In genomic region chr6:28281288-28282064, GRCh38 we compare ENCODE assay signal across 1 cellular context.
TF ChIP-seq lines count a peak whose summit lies in the region.

TSS of gene PGBD1 (plus strand) at chr6:28281572. CDS start at chr6:28283814, 2,242 bp downstream.

TF ChIP-seq in HepG2, 621 proteins besides CTCF, POLR2A, EP300 and RAD21 (continued from another document and continues in another):
- TF ChIP-seq, protein P1, sequence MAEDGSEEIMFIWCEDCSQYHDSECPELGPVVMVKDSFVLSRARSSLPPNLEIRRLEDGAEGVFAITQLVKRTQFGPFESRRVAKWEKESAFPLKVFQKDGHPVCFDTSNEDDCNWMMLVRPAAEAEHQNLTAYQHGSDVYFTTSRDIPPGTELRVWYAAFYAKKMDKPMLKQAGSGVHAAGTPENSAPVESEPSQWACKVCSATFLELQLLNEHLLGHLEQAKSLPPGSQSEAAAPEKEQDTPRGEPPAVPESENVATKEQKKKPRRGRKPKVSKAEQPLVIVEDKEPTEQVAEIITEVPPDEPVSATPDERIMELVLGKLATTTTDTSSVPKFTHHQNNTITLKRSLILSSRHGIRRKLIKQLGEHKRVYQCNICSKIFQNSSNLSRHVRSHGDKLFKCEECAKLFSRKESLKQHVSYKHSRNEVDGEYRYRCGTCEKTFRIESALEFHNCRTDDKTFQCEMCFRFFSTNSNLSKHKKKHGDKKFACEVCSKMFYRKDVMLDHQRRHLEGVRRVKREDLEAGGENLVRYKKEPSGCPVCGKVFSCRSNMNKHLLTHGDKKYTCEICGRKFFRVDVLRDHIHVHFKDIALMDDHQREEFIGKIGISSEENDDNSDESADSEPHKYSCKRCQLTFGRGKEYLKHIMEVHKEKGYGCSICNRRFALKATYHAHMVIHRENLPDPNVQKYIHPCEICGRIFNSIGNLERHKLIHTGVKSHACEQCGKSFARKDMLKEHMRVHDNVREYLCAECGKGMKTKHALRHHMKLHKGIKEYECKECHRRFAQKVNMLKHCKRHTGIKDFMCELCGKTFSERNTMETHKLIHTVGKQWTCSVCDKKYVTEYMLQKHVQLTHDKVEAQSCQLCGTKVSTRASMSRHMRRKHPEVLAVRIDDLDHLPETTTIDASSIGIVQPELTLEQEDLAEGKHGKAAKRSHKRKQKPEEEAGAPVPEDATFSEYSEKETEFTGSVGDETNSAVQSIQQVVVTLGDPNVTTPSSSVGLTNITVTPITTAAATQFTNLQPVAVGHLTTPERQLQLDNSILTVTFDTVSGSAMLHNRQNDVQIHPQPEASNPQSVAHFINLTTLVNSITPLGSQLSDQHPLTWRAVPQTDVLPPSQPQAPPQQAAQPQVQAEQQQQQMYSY (CRISPR knock-in tag; IDR thresholded peaks at IDR 0.05) = no peak
- TF ChIP-seq HDAC1 (CRISPR knock-in tag; IDR thresholded peaks at IDR 0.05) (peak; percentile 69; the same call in 1 of the 2 replicates), HDAC2 (CRISPR knock-in tag; IDR thresholded peaks at IDR 0.05) (peak; percentile 73), CBFB (CRISPR knock-in tag; IDR thresholded peaks at IDR 0.05) (peak; percentile 89; the same call in 1 of the 2 replicates), HNRNPLL (IDR thresholded peaks at IDR 0.05; ENCODE audit: low read depth, low read length, poor library complexity, severe bottlenecking) (peak; percentile 98), POLR2AphosphoS5 (IDR thresholded peaks at IDR 0.05; ENCODE audit: low read depth, low read length) (peak; percentile 67), SMAD1 (CRISPR knock-in tag; IDR thresholded peaks at IDR 0.05; ENCODE audit: borderline replicate concordance, low read depth) (peak; percentile 53; the same call in 1 of the 2 replicates), PHF21A (CRISPR knock-in tag; IDR thresholded peaks at IDR 0.05) (peak; percentile 85), ZNF644 (CRISPR knock-in tag; IDR thresholded peaks at IDR 0.05; ENCODE audit: low read depth) (0 out of 2 replicates have a peak, but pooled peaks have one; percentile 20), ZNF83 (CRISPR knock-in tag; IDR thresholded peaks at IDR 0.05; ENCODE audit: borderline replicate concordance) (no peak; the same call in 1 of the 2 replicates), ZFX (CRISPR knock-in tag; IDR thresholded peaks at IDR 0.05; ENCODE audit: low read depth) (peak; percentile 69), ZSCAN20 (CRISPR knock-in tag; IDR thresholded peaks at IDR 0.05; ENCODE audit: borderline replicate concordance) (peak; percentile 83; the same call in 1 of the 2 replicates), ZNF142 (CRISPR knock-in tag; IDR thresholded peaks at IDR 0.05) (peak; percentile 43; the same call in 1 of the 2 replicates), ZNF451 (CRISPR knock-in tag; IDR thresholded peaks at IDR 0.05) (0 out of 2 replicates have a peak, but pooled peaks have one; percentile 45), ZNF253 (CRISPR knock-in tag; IDR thresholded peaks at IDR 0.05; ENCODE audit: borderline replicate concordance) (no peak), GLI4 (CRISPR knock-in tag; IDR thresholded peaks at IDR 0.05; ENCODE audit: borderline replicate concordance) (peak; percentile 76; the same call in 1 of the 2 replicates), ZNF704 (CRISPR knock-in tag; IDR thresholded peaks at IDR 0.05; ENCODE audit: borderline replicate concordance) (0 out of 2 replicates have a peak, but pooled peaks have one; percentile 29), AHDC1 (CRISPR knock-in tag; IDR thresholded peaks at IDR 0.05; ENCODE audit: borderline replicate concordance) (0 out of 2 replicates have a peak, but pooled peaks have one; percentile 63), ZNF891 (CRISPR knock-in tag; IDR thresholded peaks at IDR 0.05) (peak; percentile 74), ZNF557 (CRISPR knock-in tag; IDR thresholded peaks at IDR 0.05) (peak; percentile 46; the same call in 1 of the 2 replicates), ZSCAN31 (CRISPR knock-in tag; IDR thresholded peaks at IDR 0.05; ENCODE audit: low read depth) (peak; percentile 79), ZNF530 (CRISPR knock-in tag; IDR thresholded peaks at IDR 0.05; ENCODE audit: low read depth) (no peak), SSRP1 (CRISPR knock-in tag; IDR thresholded peaks at IDR 0.05) (0 out of 2 replicates have a peak, but pooled peaks have one; percentile 61), ZFP62 (CRISPR knock-in tag; IDR thresholded peaks at IDR 0.05) (no peak), KLF9 (CRISPR knock-in tag; IDR thresholded peaks at IDR 0.05; ENCODE audit: low read depth) (0 out of 2 replicates have a peak, but pooled peaks have one; percentile 64), HOXA5 (CRISPR knock-in tag; IDR thresholded peaks at IDR 0.05) (peak; percentile 89), TOPORS (CRISPR knock-in tag; IDR thresholded peaks at IDR 0.05) (peak; percentile 66; the same call in 1 of the 2 replicates), ZNF383 (CRISPR knock-in tag; IDR thresholded peaks at IDR 0.05; ENCODE audit: borderline replicate concordance) (0 out of 2 replicates have a peak, but pooled peaks have one; percentile 11), CENPX (CRISPR knock-in tag; IDR thresholded peaks at IDR 0.05) (no peak)
- TF ChIP-seq, protein P2, sequence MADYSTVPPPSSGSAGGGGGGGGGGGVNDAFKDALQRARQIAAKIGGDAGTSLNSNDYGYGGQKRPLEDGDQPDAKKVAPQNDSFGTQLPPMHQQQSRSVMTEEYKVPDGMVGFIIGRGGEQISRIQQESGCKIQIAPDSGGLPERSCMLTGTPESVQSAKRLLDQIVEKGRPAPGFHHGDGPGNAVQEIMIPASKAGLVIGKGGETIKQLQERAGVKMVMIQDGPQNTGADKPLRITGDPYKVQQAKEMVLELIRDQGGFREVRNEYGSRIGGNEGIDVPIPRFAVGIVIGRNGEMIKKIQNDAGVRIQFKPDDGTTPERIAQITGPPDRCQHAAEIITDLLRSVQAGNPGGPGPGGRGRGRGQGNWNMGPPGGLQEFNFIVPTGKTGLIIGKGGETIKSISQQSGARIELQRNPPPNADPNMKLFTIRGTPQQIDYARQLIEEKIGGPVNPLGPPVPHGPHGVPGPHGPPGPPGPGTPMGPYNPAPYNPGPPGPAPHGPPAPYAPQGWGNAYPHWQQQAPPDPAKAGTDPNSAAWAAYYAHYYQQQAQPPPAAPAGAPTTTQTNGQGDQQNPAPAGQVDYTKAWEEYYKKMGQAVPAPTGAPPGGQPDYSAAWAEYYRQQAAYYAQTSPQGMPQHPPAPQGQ (CRISPR knock-in tag; IDR thresholded peaks at IDR 0.05; ENCODE audit: borderline replicate concordance) = no peak
- TF ChIP-seq, protein P3, sequence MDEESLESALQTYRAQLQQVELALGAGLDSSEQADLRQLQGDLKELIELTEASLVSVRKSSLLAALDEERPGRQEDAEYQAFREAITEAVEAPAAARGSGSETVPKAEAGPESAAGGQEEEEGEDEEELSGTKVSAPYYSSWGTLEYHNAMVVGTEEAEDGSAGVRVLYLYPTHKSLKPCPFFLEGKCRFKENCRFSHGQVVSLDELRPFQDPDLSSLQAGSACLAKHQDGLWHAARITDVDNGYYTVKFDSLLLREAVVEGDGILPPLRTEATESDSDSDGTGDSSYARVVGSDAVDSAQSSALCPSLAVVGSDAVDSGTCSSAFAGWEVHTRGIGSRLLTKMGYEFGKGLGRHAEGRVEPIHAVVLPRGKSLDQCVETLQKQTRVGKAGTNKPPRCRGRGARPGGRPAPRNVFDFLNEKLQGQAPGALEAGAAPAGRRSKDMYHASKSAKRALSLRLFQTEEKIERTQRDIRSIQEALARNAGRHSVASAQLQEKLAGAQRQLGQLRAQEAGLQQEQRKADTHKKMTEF (CRISPR knock-in tag; IDR thresholded peaks at IDR 0.05) = peak; percentile 88
- TF ChIP-seq, protein P4, sequence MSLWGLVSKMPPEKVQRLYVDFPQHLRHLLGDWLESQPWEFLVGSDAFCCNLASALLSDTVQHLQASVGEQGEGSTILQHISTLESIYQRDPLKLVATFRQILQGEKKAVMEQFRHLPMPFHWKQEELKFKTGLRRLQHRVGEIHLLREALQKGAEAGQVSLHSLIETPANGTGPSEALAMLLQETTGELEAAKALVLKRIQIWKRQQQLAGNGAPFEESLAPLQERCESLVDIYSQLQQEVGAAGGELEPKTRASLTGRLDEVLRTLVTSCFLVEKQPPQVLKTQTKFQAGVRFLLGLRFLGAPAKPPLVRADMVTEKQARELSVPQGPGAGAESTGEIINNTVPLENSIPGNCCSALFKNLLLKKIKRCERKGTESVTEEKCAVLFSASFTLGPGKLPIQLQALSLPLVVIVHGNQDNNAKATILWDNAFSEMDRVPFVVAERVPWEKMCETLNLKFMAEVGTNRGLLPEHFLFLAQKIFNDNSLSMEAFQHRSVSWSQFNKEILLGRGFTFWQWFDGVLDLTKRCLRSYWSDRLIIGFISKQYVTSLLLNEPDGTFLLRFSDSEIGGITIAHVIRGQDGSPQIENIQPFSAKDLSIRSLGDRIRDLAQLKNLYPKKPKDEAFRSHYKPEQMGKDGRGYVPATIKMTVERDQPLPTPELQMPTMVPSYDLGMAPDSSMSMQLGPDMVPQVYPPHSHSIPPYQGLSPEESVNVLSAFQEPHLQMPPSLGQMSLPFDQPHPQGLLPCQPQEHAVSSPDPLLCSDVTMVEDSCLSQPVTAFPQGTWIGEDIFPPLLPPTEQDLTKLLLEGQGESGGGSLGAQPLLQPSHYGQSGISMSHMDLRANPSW (CRISPR knock-in tag; IDR thresholded peaks at IDR 0.05; ENCODE audit: borderline replicate concordance) = peak; percentile 16; the same call in 1 of the 2 replicates
